14 cellular contexts compared by ENCODE assay signal in genomic region chr13:78372581-78372980, GRCh38.
DNase-seq lines count a peak whose midpoint lies in the region; ATAC-seq lines count a peak whose summit lies in the region.
"Had no signal": no experiment of that assay in that cellular context is flagged by ENCODE, and none has a peak within 500 bp of the region (broad histone marks: within the 10 kb centered on the region; RNA-seq: fewer than 3 reads in every experiment).

No MANE protein-coding gene starts in this region.

- H3K9ac ChIP-seq in adipocyte (ENCODE audit: low read length): no peak overlapping the region

- H3K4me3 ChIP-seq in adipocyte (ENCODE audit: low read length): peak overlapping the region; percentile 28
- H3K4me3 ChIP-seq: SJSA1 had no signal

- intact Hi-C loops in left ventricle myocardium superior (cut with micrococcal nuclease): no loop called here

- DNase-seq in NCI-H82 (lab: John Stamatoyannopoulos, UW) (peak; percentile 17), NCI-H82 treated with DMSO at 0.1 percent for 48 hours (lab: John Stamatoyannopoulos, UW; ENCODE audit: unreplicated experiment) (no peak), adipocyte (ENCODE audit: low read depth) (peak; percentile 65), left ventricle myocardium superior (no peak), stromal cell of bone marrow (ENCODE audit: low read depth) (peak; percentile 26), middle frontal gyrus (ENCODE audit: extremely low spot score, low spot score) (no peak)
- DNase-seq: C1 segment of cervical spinal cord, COR-L47, DMS153, NCI-H2227 treated with DMSO at 0.1 percent for 48 hours, NCI-H524 treated with DMSO at 0.1 percent for 48 hours had no signal

- no peaks in the 10 kb centered on the region for H3K9me3 ChIP-seq in adipocyte (ENCODE audit: control insufficient read depth, low read length)
- H3K9me3 ChIP-seq: SJSA1 had no signal

- H3K36me3 ChIP-seq in adipocyte (ENCODE audit: control insufficient read depth, insufficient read depth, low read length, severe bottlenecking): no peaks in the 10 kb centered on the region
- H3K36me3 ChIP-seq: SJSA1 had no signal

- H3K27me3 ChIP-seq in adipocyte (replicated peaks; ENCODE audit: control insufficient read depth, insufficient read depth, low read length): no peaks in the 10 kb centered on the region
- H3K27me3 ChIP-seq: SJSA1 had no signal

- ATAC-seq in left ventricle myocardium superior: peak; percentile 89
- no peak for ATAC-seq in HG02678 (IDR thresholded peaks at IDR 0.05; ENCODE audit: unreplicated experiment)
- ATAC-seq in GM19463 (IDR thresholded peaks at IDR 0.05; ENCODE audit: unreplicated experiment): no peak

- H3K4me1 ChIP-seq in adipocyte (ENCODE audit: control insufficient read depth, insufficient read depth, low read length): peaks cover 20% of the 10 kb centered on the region
- H3K4me1 ChIP-seq: SJSA1 had no signal

Comparison
In these comparisons a context has a peak if more than half of its experiments do, and no peak if none do; other contexts are left out.
1. DNase-seq: peak in NCI-H82 (single experiment), adipocyte (single experiment) and stromal cell of bone marrow (single experiment); none in NCI-H82 treated with DMSO at 0.1 percent for 48 hours (single experiment), left ventricle myocardium superior (single experiment) and middle frontal gyrus (single experiment).